In the genomic region with DNA sequence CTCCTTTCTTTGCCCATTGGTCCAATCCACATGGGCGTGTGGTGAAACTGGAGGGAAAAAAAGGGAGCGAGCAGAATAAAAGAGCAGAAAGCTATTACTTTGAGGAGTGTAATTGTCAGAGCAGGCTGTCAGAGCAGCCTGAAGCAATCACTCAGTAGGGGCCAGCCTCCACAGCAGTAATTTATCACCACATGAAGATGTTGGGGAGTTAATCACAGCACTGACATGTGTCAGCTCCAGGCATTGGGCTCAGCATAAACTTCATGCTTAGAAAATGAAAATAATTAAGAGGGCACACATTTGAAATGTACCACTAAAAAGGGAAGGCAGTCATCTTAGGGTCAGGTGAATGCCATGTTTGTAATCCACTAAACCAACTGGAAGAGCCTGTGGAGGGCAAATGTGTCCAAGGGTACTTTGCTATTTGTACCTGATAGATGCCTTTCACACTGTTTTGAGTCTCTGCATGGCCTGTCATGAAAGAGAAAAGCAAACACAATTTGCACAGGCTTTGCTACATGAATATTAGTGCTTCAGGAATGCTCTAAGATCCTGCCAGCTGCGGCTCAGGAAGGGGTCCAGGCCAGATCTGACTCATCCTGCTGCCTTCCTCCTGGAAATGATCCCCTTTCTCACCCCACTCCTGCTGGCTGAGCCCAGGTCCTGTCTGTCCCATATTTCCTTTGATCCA, we compare ENCODE assay signal across 8 cellular contexts. TPM values are rescaled to one million over a fixed set of nuclear protein-coding genes. Genes with fewer than 3 reads are reported as not detected.
DNase-seq lines count a peak whose midpoint lies in the region; ATAC-seq, FAIRE-seq and TF ChIP-seq lines count a peak whose summit lies in the region.

No MANE protein-coding gene starts in this region.

- TF ChIP-seq POLR2A in K562 (conservative IDR thresholded peaks at IDR 0.05), result no peak

- POLR2A ChIA-PET in AG04450 (lab: Yijun Ruan, JAX) (interaction anchor here (1.0 kb wide), 1 partner anchor 201 kb away, joined by 3 read pairs; no protein-coding TSS in a partner anchor), K562 (lab: Yijun Ruan, JAX) (interaction anchor here (0.6 to 1.0 kb wide), 3 partner anchors 7 to 69 kb away, joined by 3 read pairs; no protein-coding TSS in a partner anchor), GM10248 (lab: Yijun Ruan, JAX) (no interaction called here)

- H3K4me2 ChIP-seq in K562 (ENCODE audit: insufficient read depth, low read length), result no peak overlapping the region

- H3K9ac ChIP-seq in K562 (ENCODE audit: insufficient read depth in 1 of 2, low read depth in 2 of 2, low read length in 2 of 2), result no peak overlapping the region

- no TSS peak for BruUV-seq in K562 (replicated peaks; lab: Mats Ljungman, UMichigan)

- H3K4me3 ChIP-seq in AG04450 (ENCODE audit: low read depth, low read length) (no peak overlapping the region), K562 (no peak overlapping the region), mesodermal cell (ENCODE audit: extremely low read depth, insufficient read depth, low read length, poor library complexity, severe bottlenecking) (no peak overlapping the region)
- H3K4me3 ChIP-seq in Jurkat, Clone E6-1 (ENCODE audit: low read length), result peak overlapping the region; percentile 67

- in situ Hi-C loops in K562 (cut with MboI), result loop anchor here (25.0 kb wide), 1 partner anchor 739 kb away; no protein-coding TSS in a partner anchor

- H3K36me3 ChIP-seq in K562 (ENCODE audit: control insufficient read depth, insufficient read depth, low read length) (no peaks in the 10 kb centered on the region), mesodermal cell (ENCODE audit: control insufficient read depth, insufficient read depth, low read length) (no peaks in the 10 kb centered on the region)

- ATAC-seq in K562 (no peak), HG02852 (IDR thresholded peaks at IDR 0.05; ENCODE audit: unreplicated experiment) (no peak), HG03354 (IDR thresholded peaks at IDR 0.05; ENCODE audit: poor library complexity, severe bottlenecking, unreplicated experiment) (no peak)

- H4K20me1 ChIP-seq in K562 (replicated peaks; ENCODE audit: control insufficient read depth, insufficient read depth, low read length), result no peaks in the 10 kb centered on the region

- no peak overlapping the region for H2AFZ ChIP-seq in K562 (ENCODE audit: low read depth, low read length)

- no peaks in the 10 kb centered on the region for H3K79me2 ChIP-seq in K562 (ENCODE audit: control insufficient read depth, insufficient read depth, low read length)

- TF ChIP-seq RAD21 in K562 (CRISPR knock-in tag; conservative IDR thresholded peaks at IDR 0.05 in 1 of 2, IDR thresholded peaks at IDR 0.05 in 1 of 2), result no peak

- 6% methylated on average over 3 of the region's 3 CpGs for WGBS in K562 (ENCODE audit: insufficient coverage, low coverage, missing lambda C conversion rate)
- WGBS in mesodermal cell (ENCODE audit: insufficient coverage in 2 of 2), 2 experiments, result 10 to 13% methylated on average over 1 of the region's 3 CpGs

- intact Hi-C loops in K562 (cut with micrococcal nuclease), result no loop called here

- no peak for TF ChIP-seq CTCF in AG04450 (IDR thresholded peaks at IDR 0.05; ENCODE audit: low read depth, low read length)
- no peak for TF ChIP-seq CTCF in K562 (IDR thresholded peaks at IDR 0.05 in 2 of 3, conservative IDR thresholded peaks at IDR 0.05 in 1 of 3; ENCODE audit: insufficient read depth in 2 of 3, low read depth in 1 of 3, low read length in 3 of 3)
- no peak for TF ChIP-seq CTCF in GM10248 (IDR thresholded peaks at IDR 0.05; ENCODE audit: control extremely low read depth, extremely low read depth, low read depth, missing control alignments)

- H3K27ac ChIP-seq in AG04450 (ENCODE audit: low read depth, low read length) (no peak overlapping the region), K562 (ENCODE audit: extremely low read depth, low read depth, low read length) (no peak overlapping the region), mesodermal cell (ENCODE audit: low read depth, low read length, severe bottlenecking) (peak overlapping the region; percentile 41)

- H3K9me1 ChIP-seq in K562 (ENCODE audit: control insufficient read depth, insufficient read depth, low read length), result no peaks in the 10 kb centered on the region

- H3K4me1 ChIP-seq in K562 (replicated peaks in 1 of 2; ENCODE audit: control insufficient read depth in 2 of 2, insufficient read depth in 2 of 2, low read length in 2 of 2) (peaks cover 0 to 23% of the 10 kb centered on the region in 2 experiments; a peak in 2 of 5 replicates), mesodermal cell (ENCODE audit: control insufficient read depth, insufficient read depth, low read length, poor library complexity, severe bottlenecking) (peaks cover 19% of the 10 kb centered on the region)

- no peak for FAIRE-seq in K562 (lab: Jason Lieb, UNC)

- CTCF ChIA-PET in AG04450 (lab: Charles Lee) (interaction anchor here (1.2 kb wide), 1 partner anchor 12 kb away, joined by 5 read pairs; no protein-coding TSS in a partner anchor), K562 (lab: Yijun Ruan, JAX; ENCODE audit: low intra/inter-chr PET ratio) (no interaction called here), GM10248 (lab: Yijun Ruan, JAX) (interaction anchor here (1.0 to 1.5 kb wide), 4 partner anchors 9 to 728 kb away, joined by 3 to 4 read pairs (median 4); no protein-coding TSS in a partner anchor)

- H3K9me3 ChIP-seq in AG04450 (ENCODE audit: control insufficient read depth, insufficient read depth, low read length), result no peaks in the 10 kb centered on the region; the same call in 1 of the 2 replicates
- no peaks in the 10 kb centered on the region for H3K9me3 ChIP-seq in K562 (replicated peaks; ENCODE audit: control insufficient read depth, insufficient read depth, low read depth, low read length)
- H3K9me3 ChIP-seq in mesodermal cell (ENCODE audit: control insufficient read depth, low read length), result no peaks in the 10 kb centered on the region

- H3K27me3 ChIP-seq in AG04450 (ENCODE audit: control insufficient read depth, insufficient read depth, low read length) (no peaks in the 10 kb centered on the region), K562 (ENCODE audit: control insufficient read depth in 2 of 2, insufficient read depth in 2 of 2, low read length in 2 of 2) (peaks cover 14% of the 10 kb centered on the region in 2 experiments)

- DNase-seq in AG04450 (ENCODE audit: low read depth, low spot score), result peak; percentile 66
- no peak for DNase-seq in Jurkat, Clone E6-1 (ENCODE audit: low read depth, low spot score)
- DNase-seq in K562 (ENCODE audit: extremely low read depth in 1 of 4, low spot score in 3 of 4), result no peak
- DNase-seq in effector CD8-positive, alpha-beta T cell (lab: John Stamatoyannopoulos, UW), result no peak
- no peak for DNase-seq in GM10248 (ENCODE audit: extremely low spot score)

- no peak for TF ChIP-seq EP300 in K562 (IDR thresholded peaks at IDR 0.05; ENCODE audit: low read length)

TF ChIP-seq in K562, 482 proteins besides CTCF, POLR2A, EP300 and RAD21 (continues in another document):
- TF ChIP-seq SMARCA4 (IDR thresholded peaks at IDR 0.05) (no peak), RBM22 (IDR thresholded peaks at IDR 0.05; ENCODE audit: low read depth, low read length, poor library complexity, severe bottlenecking) (no peak), RAD51 (IDR thresholded peaks at IDR 0.05; ENCODE audit: borderline replicate concordance, low read depth) (no peak), RUNX1 (IDR thresholded peaks at IDR 0.05; ENCODE audit: low read depth) (no peak)
- TF ChIP-seq, protein P1, sequence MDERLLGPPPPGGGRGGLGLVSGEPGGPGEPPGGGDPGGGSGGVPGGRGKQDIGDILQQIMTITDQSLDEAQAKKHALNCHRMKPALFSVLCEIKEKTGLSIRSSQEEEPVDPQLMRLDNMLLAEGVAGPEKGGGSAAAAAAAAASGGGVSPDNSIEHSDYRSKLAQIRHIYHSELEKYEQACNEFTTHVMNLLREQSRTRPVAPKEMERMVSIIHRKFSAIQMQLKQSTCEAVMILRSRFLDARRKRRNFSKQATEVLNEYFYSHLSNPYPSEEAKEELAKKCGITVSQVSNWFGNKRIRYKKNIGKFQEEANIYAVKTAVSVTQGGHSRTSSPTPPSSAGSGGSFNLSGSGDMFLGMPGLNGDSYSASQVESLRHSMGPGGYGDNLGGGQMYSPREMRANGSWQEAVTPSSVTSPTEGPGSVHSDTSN (CRISPR knock-in tag; IDR thresholded peaks at IDR 0.05; ENCODE audit: low read depth), result no peak
- TF ChIP-seq, protein P1 (tag; conservative IDR thresholded peaks at IDR 0.05; ENCODE audit: low read depth), result peak; percentile 47

RNA-seq across cellular contexts. Expression of a gene that starts 2.9 kb away (rescaled TPM):
- polyA plus RNA-seq in AG04450 (2011; rRNA removed), result 6.2 and 6.8 TPM in 2 replicates
- 7.6 and 10.7 TPM in 2 replicates for polyA minus RNA-seq in AG04450 (2011; rRNA and poly(A)+ RNA removed)
- 22.7 TPM for polyA plus RNA-seq in Jurkat, Clone E6-1 (2012; ENCODE audit: insufficient read depth, insufficient read length)
- not detected in 2 replicates for total RNA-seq in K562 (2011; cell fraction: chromatin; rRNA removed; ENCODE audit: low replicate concordance)
- total RNA-seq in K562 (2011; cell fraction: nucleolus; rRNA removed), result not detected in 2 replicates
- not detected in 2 replicates for total RNA-seq in K562 (2011; cell fraction: nucleoplasm; rRNA removed)
- not detected in 2 replicates for total RNA-seq in K562 (2014; rRNA removed)
- not detected in 2 replicates for total RNA-seq in K562 (2014; rRNA removed; fragmentation: Illumina TruSeq; extraction: Trizol)
- not detected in 2 replicates for total RNA-seq in K562 (2015; rRNA removed; fragmentation: Illumina TruSeq; extraction: Trizol)
- 0.11 and 0.31 TPM in 2 replicates for total RNA-seq in K562 (2021)
- not detected in 2 replicates for polyA plus RNA-seq in K562 (2011; rRNA removed)
- polyA plus RNA-seq in K562 (2011; cell fraction: cytosol; rRNA removed), result not detected in 2 replicates
- not detected in 2 replicates for polyA plus RNA-seq in K562 (2011; cell fraction: nucleus; rRNA removed)
- polyA plus RNA-seq in K562 (2012), result not detected in 2 replicates
- polyA plus RNA-seq in K562 (2014; fragmentation: Illumina TruSeq; extraction: Trizol), result not detected in 2 replicates
- not detected for polyA plus RNA-seq in K562 (2014; fragmentation: Nextera tagmentation; extraction: Ambion mirVana)
- polyA plus RNA-seq in K562 (2014; rRNA removed), result not detected in 2 replicates
- polyA minus RNA-seq in K562 (2011; rRNA and poly(A)+ RNA removed), result not detected in 2 replicates
- polyA minus RNA-seq in K562 (2011; cell fraction: cytosol; rRNA and poly(A)+ RNA removed), result not detected in 2 replicates
- not detected in 2 replicates for polyA minus RNA-seq in K562 (2011; cell fraction: nucleus; rRNA and poly(A)+ RNA removed)
- 1.7 TPM for polyA plus RNA-seq in mesodermal cell (2013, experiment 1 of 2)
- polyA plus RNA-seq in mesodermal cell (2013, experiment 2 of 2), result 1.9 TPM
